Comparison of ENCODE assay signal across 8 cellular contexts in the genomic region with DNA sequence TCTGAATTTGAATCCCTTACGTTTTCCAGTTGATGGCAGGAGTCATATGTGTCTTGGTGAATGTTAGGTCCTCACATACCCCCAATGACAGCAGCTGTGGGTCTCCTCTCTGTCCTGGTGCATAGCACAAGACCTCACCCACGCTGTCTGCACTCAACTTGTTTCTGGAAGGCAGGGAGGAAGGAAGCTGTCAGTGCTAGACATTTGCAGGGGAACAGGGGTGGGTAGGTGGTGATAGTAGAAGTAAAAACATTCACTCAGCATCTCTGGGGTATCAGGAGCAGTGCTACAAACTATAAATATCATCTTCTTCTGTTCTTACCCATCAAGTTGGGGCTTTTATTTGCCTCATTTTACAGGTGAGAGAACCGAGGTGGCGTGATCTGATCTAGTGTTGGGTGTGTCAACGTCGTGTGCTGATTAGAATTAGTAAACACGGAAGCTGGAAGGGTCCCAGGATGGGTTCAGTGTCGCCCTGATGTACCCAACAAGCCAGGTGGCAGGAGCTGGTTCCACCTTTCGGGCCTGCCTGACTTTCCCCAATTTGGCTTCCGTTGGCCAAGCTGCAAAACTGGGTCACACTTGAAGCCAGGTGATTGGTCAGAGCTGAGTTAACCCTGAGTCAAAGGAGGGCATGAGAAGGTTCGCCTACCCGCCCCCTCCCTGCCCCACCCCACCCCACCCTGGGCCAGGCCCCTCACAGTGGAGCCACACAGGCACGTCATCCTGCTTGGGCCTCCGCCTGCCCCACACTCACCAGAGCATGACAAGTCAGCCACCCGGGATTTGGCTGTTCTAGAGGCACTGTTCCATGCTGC. TPM values are rescaled to one million over a fixed set of nuclear protein-coding genes. Genes with fewer than 3 reads are reported as not detected.
DNase-seq lines count a peak whose midpoint lies in the region; ATAC-seq and TF ChIP-seq lines count a peak whose summit lies in the region.

No MANE protein-coding gene starts in this region.

- ATAC-seq in HG03354 (IDR thresholded peaks at IDR 0.05; ENCODE audit: poor library complexity, severe bottlenecking, unreplicated experiment) = peak; percentile 68

- peaks cover 67 to 89% of the 10 kb centered on the region in 2 donors for H3K4me1 ChIP-seq in thyroid gland

- peak overlapping the region; percentile 77 for H3K27ac ChIP-seq in epithelial cell of prostate
- peak overlapping the region; percentile 95 to 98 (median 97) for H3K27ac ChIP-seq in thyroid gland

- H3K27me3 ChIP-seq in thyroid gland = no peaks in the 10 kb centered on the region

- intact Hi-C loops in thyroid gland (cut with DNase I) = loop anchor here (5.0 kb wide), 1 partner anchor 73 kb away; no protein-coding TSS in a partner anchor

- WGBS in thyroid gland, 2 donors = 53 to 60% methylated on average over 8 to 14 of the region's 15 CpGs

- H3K27me3 Mint-ChIP-seq in nephron progenitor cell (ENCODE audit: low read depth, poor library complexity) = peaks cover 2% of the 10 kb centered on the region

- peaks cover 64% of the 10 kb centered on the region for H3K4me1 Mint-ChIP-seq in nephron progenitor cell

- peak; percentile 47 for DNase-seq in NCI-H2171 treated with DMSO at 0.1 percent for 48 hours (lab: John Stamatoyannopoulos, UW)
- no peak for DNase-seq in NCI-H2171 (lab: John Stamatoyannopoulos, UW)
- DNase-seq in epithelial cell of prostate (ENCODE audit: low read depth, low spot score) = no peak
- DNase-seq in thyroid gland = peak; percentile 94 to 95
- DNase-seq in nephron progenitor cell = no peak
- no peak for DNase-seq in NCI-H2107 treated with DMSO at 0.1 percent for 48 hours (lab: John Stamatoyannopoulos, UW; ENCODE audit: unreplicated experiment)
- no peak for DNase-seq in NCI-H1436 (lab: John Stamatoyannopoulos, UW)

- no peak for TF ChIP-seq POLR2A in thyroid gland (IDR thresholded peaks at IDR 0.05)

- no peak for TF ChIP-seq CTCF in thyroid gland (IDR thresholded peaks at IDR 0.05)
- TF ChIP-seq CTCF in nephron progenitor cell (IDR thresholded peaks at IDR 0.05) = no peak

- H3K4me3 Mint-ChIP-seq in nephron progenitor cell = no peak overlapping the region

- H3K27ac Mint-ChIP-seq in nephron progenitor cell = no peak overlapping the region

- no peaks in the 10 kb centered on the region for H3K36me3 ChIP-seq in thyroid gland

- H3K4me3 ChIP-seq in thyroid gland (replicated peaks in 1 of 3) = no peak overlapping the region

- no peaks in the 10 kb centered on the region for H3K9me3 Mint-ChIP-seq in nephron progenitor cell

- H3K36me3 Mint-ChIP-seq in nephron progenitor cell (ENCODE audit: low read depth) = no peaks in the 10 kb centered on the region

- H3K9me3 ChIP-seq in thyroid gland = no peaks in the 10 kb centered on the region

RNA-seq across cellular contexts. Expression of a gene that starts 15.8 kb away (rescaled TPM):
- 100 to 1,000 TPM; 156 to 214 (median 175) TPM for total RNA-seq in thyroid gland

Comparison
In these comparisons a context has a peak if more than half of its experiments do, and no peak if none do; other contexts are left out.
1. DNase-seq: peak in NCI-H2171 treated with DMSO at 0.1 percent for 48 hours (single experiment) and thyroid gland (2 of 2); none in NCI-H2171 (single experiment), epithelial cell of prostate (single experiment), nephron progenitor cell (single experiment), NCI-H2107 treated with DMSO at 0.1 percent for 48 hours (single experiment) and NCI-H1436 (single experiment).